In the genomic region with DNA sequence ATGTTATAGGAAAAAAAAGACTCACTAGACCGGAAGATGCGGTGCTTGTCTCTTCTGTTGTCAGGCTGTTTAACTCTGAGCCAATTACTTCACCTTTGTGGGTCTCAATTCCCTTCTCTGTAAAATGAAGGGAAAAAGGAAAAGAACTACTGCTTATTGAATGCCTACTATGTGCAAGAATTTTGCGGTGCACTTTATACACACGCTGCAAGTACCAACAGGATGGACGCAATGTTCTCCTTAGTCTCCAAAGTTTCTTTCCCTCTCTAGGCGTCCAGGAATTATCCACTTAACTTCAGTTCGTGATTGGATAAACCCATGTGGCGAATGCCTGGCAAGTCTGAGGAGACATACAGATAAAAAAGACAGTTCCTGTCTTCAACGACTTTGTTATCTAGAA, we compare ENCODE assay signal across 28 cellular contexts.
"Had no signal": no experiment of that assay in that cellular context is flagged by ENCODE, and none has a peak within 500 bp of the region (broad histone marks: within the 10 kb centered on the region; RNA-seq: fewer than 3 reads in every experiment).

No MANE protein-coding gene starts in this region.

- ATAC-seq: natural killer cell; pancreas; right cardiac atrium; sciatic nerve; stimulated activated naive B cell treated with anti-CD40 and anti-IgM and Interleukin-4, amounts not matched to agents 10 μg/mL and 1 μg/mL and 100 μg/mL, for 72 hours; stimulated activated naive CD8-positive, alpha-beta T cell treated with anti-CD3 and anti-CD28 coated beads, Interleukin-15, Interleukin-2, amounts not matched to agents 100 U/mL and 50 U/mL, for 24 hours had no signal

- FAIRE-seq: pancreas had no signal

- H3K4me1 ChIP-seq: left ventricle myocardium inferior, pancreas, prostate gland, stomach, testis, thyroid gland, transverse colon, upper lobe of left lung, vagina had no signal

- H3K27me3 ChIP-seq: pancreas, stomach, testis, thyroid gland, transverse colon, upper lobe of left lung, vagina had no signal

- H3K36me3 Mint-ChIP-seq: mesothelial cell of epicardium; naive B cell; natural killer cell; stimulated activated naive B cell treated with anti-CD40 and anti-IgM and Interleukin-4, amounts not matched to agents 10 μg/mL and 1 μg/mL and 100 μg/mL, for 72 hours had no signal

- H3K27ac Mint-ChIP-seq: mesothelial cell of epicardium; natural killer cell; nephron progenitor cell; stimulated activated naive B cell treated with anti-CD40 and anti-IgM and Interleukin-4, amounts not matched to agents 10 μg/mL and 1 μg/mL and 100 μg/mL, for 72 hours had no signal

- H3K9me3 ChIP-seq: left ventricle myocardium inferior, pancreas, prostate gland, stomach, testis, thyroid gland, transverse colon, upper lobe of left lung, vagina had no signal

- H3K9me3 Mint-ChIP-seq: mesothelial cell of epicardium; naive B cell; natural killer cell; nephron progenitor cell; stimulated activated naive B cell treated with anti-CD40 and anti-IgM and Interleukin-4, amounts not matched to agents 10 μg/mL and 1 μg/mL and 100 μg/mL, for 72 hours had no signal

- H3K36me3 ChIP-seq: left ventricle myocardium inferior, pancreas, prostate gland, stomach, thyroid gland, transverse colon, upper lobe of left lung, vagina had no signal

- H3K4me3 Mint-ChIP-seq: mesothelial cell of epicardium; naive B cell; natural killer cell; nephron progenitor cell; stimulated activated naive B cell treated with anti-CD40 and anti-IgM and Interleukin-4, amounts not matched to agents 10 μg/mL and 1 μg/mL and 100 μg/mL, for 72 hours had no signal

- H3K4me1 Mint-ChIP-seq: naive B cell; natural killer cell; stimulated activated naive B cell treated with anti-CD40 and anti-IgM and Interleukin-4, amounts not matched to agents 10 μg/mL and 1 μg/mL and 100 μg/mL, for 72 hours had no signal

- H3K27ac ChIP-seq: left ventricle myocardium inferior, pancreas, prostate gland, skin epidermis, stomach, testis, thyroid gland, transverse colon, upper lobe of left lung, vagina had no signal

- DNase-seq: islet precursor cell; left ventricle myocardium inferior; mesendoderm; naive B cell; natural killer cell; nephron progenitor cell; nucleus accumbens; pancreas; posterior cingulate gyrus; retina; right cardiac atrium; stimulated activated CD4-positive, alpha-beta T cell treated with anti-CD3 and anti-CD28 coated beads, Interleukin-12 subunit alpha, Interleukin-12 subunit beta, amount 100 ng/mL, for 4 hours; stimulated activated CD4-positive, alpha-beta T cell treated with anti-CD3 and anti-CD28 coated beads, Interleukin-15, amount 100 ng/mL, for 24 hours; stimulated activated CD4-positive, alpha-beta T cell treated with anti-CD3 and anti-CD28 coated beads, Interleukin-2, amount 100 ng/mL, for 24 hours; stimulated activated CD4-positive, alpha-beta T cell treated with anti-CD3 and anti-CD28 coated beads, Interleukin-4, amount 100 ng/mL, for 1 hour; stimulated activated naive B cell treated with anti-CD40 and anti-IgM and Interleukin-4, amounts not matched to agents 10 μg/mL and 1 μg/mL and 100 μg/mL, for 72 hours; stimulated activated naive CD8-positive, alpha-beta T cell treated with anti-CD3 and anti-CD28 coated beads, Interleukin-15, Interleukin-2, amounts not matched to agents 100 U/mL and 50 U/mL, for 24 hours; stomach; testis; thyroid gland; transverse colon; upper lobe of left lung had no signal

- H3K27me3 Mint-ChIP-seq: stimulated activated naive B cell treated with anti-CD40 and anti-IgM and Interleukin-4, amounts not matched to agents 10 μg/mL and 1 μg/mL and 100 μg/mL, for 72 hours had no signal

- H3K4me3 ChIP-seq: left ventricle myocardium inferior, lung, pancreas, prostate gland, skin epidermis, stomach, testis, thyroid gland, transverse colon, upper lobe of left lung, vagina had no signal
